3 cellular contexts compared by ENCODE assay signal in the genomic region with DNA sequence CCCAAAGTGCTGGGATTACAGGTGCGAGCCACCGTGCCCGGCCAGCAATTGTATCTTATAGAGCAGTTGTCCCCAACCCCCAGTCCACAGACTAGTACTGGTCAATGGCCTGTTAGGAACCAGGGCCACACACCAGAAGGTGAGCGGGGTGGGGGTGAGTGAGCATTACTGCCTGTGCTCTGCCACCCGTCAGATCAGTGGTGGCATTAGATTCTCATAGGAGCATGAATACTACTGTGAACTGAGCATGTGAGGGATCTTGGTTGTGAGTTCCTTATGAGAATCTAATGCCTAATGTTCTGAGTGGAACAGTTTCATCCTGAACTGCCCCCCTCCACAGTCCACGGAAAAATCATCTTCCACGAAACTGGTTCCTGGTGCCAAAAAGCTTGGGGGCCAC.
"Had no signal": no experiment of that assay in that cellular context is flagged by ENCODE, and none has a peak within 500 bp of the region (broad histone marks: within the 10 kb centered on the region; RNA-seq: fewer than 3 reads in every experiment).

No MANE protein-coding gene starts in this region.

- H3K4me3 ChIP-seq: GM12878 had no signal

- DNase-seq: GDM1, GF-D8 had no signal
